ENCODE assay signal across 9 cellular contexts in genomic region chr2:168245074-168245825, GRCh38. TPM values are rescaled to one million over a fixed set of nuclear protein-coding genes. Genes with fewer than 3 reads are reported as not detected.
DNase-seq lines count a peak whose midpoint lies in the region; ATAC-seq and TF ChIP-seq lines count a peak whose summit lies in the region.
"Had no signal": no experiment of that assay in that cellular context is flagged by ENCODE, and none has a peak within 500 bp of the region (broad histone marks: within the 10 kb centered on the region; RNA-seq: fewer than 3 reads in every experiment).

No MANE protein-coding gene starts in this region.

- H3K27me3 ChIP-seq in BLaER1 = no peaks in the 10 kb centered on the region
- H3K27me3 ChIP-seq in testis = no peaks in the 10 kb centered on the region

- intact Hi-C loops in activated CD4-positive, alpha-beta memory T cell treated with anti-CD3 and anti-CD28 coated beads for 36 hours (cut with micrococcal nuclease) = loop anchor here (2.0 to 10.0 kb wide), 2 partner anchors 92 to 510 kb away; no protein-coding TSS in a partner anchor
- intact Hi-C loops in left colon (cut with DNase I, micrococcal nuclease) (no loop called here), testis (cut with DNase I; ENCODE audit: low total_unique reads) (no loop called here)

- peaks cover 38% of the 10 kb centered on the region for H3K4me1 Mint-ChIP-seq in activated CD4-positive, alpha-beta memory T cell treated with anti-CD3 and anti-CD28 coated beads for 36 hours (ENCODE audit: low read depth)

- H3K9me3 ChIP-seq in BLaER1 (no peaks in the 10 kb centered on the region; the same call in 1 of the 2 replicates), testis (no peaks in the 10 kb centered on the region)

- peak overlapping the region; percentile 92 for H3K27ac ChIP-seq in BLaER1
- H3K27ac ChIP-seq in testis = no peak overlapping the region
- H3K27ac ChIP-seq in caudate nucleus (ENCODE audit: low read depth, low read length) = no peak overlapping the region
- H3K27ac ChIP-seq: HL-60 had no signal

- POLR2A ChIA-PET in activated CD4-positive, alpha-beta memory T cell treated with anti-CD3 and anti-CD28 coated beads for 36 hours (lab: Charles Lee) = interaction anchor here (0.6 to 1.1 kb wide), 4 partner anchors 34 to 50 kb away, joined by 3 to 8 read pairs (median 3); no protein-coding TSS in a partner anchor

- peak overlapping the region; percentile 80 for H3K4me3 Mint-ChIP-seq in activated CD4-positive, alpha-beta memory T cell treated with anti-CD3 and anti-CD28 coated beads for 36 hours

- peaks cover 43% of the 10 kb centered on the region for H4K20me1 ChIP-seq in BLaER1

- peak overlapping the region; percentile 97 for H3K4me2 ChIP-seq in BLaER1

- WGBS in testis, 2 donors = 57 to 77% methylated on average over 7 of the region's 7 CpGs

- peaks cover 23% of the 10 kb centered on the region for H3K36me3 ChIP-seq in BLaER1
- H3K36me3 ChIP-seq in testis (ENCODE audit: low read depth, missing control alignments) = no peaks in the 10 kb centered on the region

- H3K4me3 ChIP-seq in BLaER1 (peak overlapping the region; percentile 88), testis (peak overlapping the region in 1 of 2 donors; percentile 79)

- TF ChIP-seq CTCF in testis (IDR thresholded peaks at IDR 0.05) = no peak

- TF ChIP-seq POLR2A in testis (IDR thresholded peaks at IDR 0.05) = no peak

- peak; percentile 47 for ATAC-seq in left colon

- H3K4me1 ChIP-seq in BLaER1 (peaks cover 70% of the 10 kb centered on the region), testis (no peaks in the 10 kb centered on the region)

- peak overlapping the region; percentile 94 for H3K9ac ChIP-seq in BLaER1

- CTCF ChIA-PET in activated CD4-positive, alpha-beta memory T cell treated with anti-CD3 and anti-CD28 coated beads for 36 hours (lab: Charles Lee) = interaction anchor here (0.9 to 1.7 kb wide), 4 partner anchors 34 to 91 kb away, joined by 3 to 5 read pairs (median 4); no protein-coding TSS in a partner anchor

- no peaks in the 10 kb centered on the region for H3K27me3 Mint-ChIP-seq in activated CD4-positive, alpha-beta memory T cell treated with anti-CD3 and anti-CD28 coated beads for 36 hours

- H3K36me3 Mint-ChIP-seq in activated CD4-positive, alpha-beta memory T cell treated with anti-CD3 and anti-CD28 coated beads for 36 hours = peaks cover 7% of the 10 kb centered on the region

- H3K27ac Mint-ChIP-seq in activated CD4-positive, alpha-beta memory T cell treated with anti-CD3 and anti-CD28 coated beads for 36 hours = peak overlapping the region; percentile 88

- DNase-seq in HCEC 1CT = peak; percentile 53
- no peak for DNase-seq in activated CD4-positive, alpha-beta memory T cell treated with anti-CD3 and anti-CD28 coated beads for 36 hours
- no peak for DNase-seq in left colon
- DNase-seq in testis = no peak
- no peak for DNase-seq in inferior parietal cortex (ENCODE audit: extremely low spot score)
- no peak for DNase-seq in activated effector memory CD4-positive, alpha-beta T cell treated with Interleukin-2 at 50 U/mL for 16 hours
- DNase-seq in caudate nucleus (lab: John Stamatoyannopoulos, UW) = no peak

- no peaks in the 10 kb centered on the region for H3K9me3 Mint-ChIP-seq in activated CD4-positive, alpha-beta memory T cell treated with anti-CD3 and anti-CD28 coated beads for 36 hours

RNA-seq across cellular contexts. Expression of gene STK39, which starts 2.1 kb away (rescaled TPM):
- 10 to 100 TPM; 53.8 to 55.4 TPM for total RNA-seq in activated CD4-positive, alpha-beta memory T cell treated with anti-CD3 and anti-CD28 coated beads for 36 hours
- total RNA-seq in left colon (10 to 100 TPM; 50.4 to 53.2 TPM), testis (10 to 100 TPM; 26.4 to 41.8 TPM)
- 70.7 TPM for polyA plus RNA-seq in testis (ENCODE audit: insufficient read depth, low read depth, low replicate concordance)
